ENCODE assay signal across 1 cellular context in the genomic region with DNA sequence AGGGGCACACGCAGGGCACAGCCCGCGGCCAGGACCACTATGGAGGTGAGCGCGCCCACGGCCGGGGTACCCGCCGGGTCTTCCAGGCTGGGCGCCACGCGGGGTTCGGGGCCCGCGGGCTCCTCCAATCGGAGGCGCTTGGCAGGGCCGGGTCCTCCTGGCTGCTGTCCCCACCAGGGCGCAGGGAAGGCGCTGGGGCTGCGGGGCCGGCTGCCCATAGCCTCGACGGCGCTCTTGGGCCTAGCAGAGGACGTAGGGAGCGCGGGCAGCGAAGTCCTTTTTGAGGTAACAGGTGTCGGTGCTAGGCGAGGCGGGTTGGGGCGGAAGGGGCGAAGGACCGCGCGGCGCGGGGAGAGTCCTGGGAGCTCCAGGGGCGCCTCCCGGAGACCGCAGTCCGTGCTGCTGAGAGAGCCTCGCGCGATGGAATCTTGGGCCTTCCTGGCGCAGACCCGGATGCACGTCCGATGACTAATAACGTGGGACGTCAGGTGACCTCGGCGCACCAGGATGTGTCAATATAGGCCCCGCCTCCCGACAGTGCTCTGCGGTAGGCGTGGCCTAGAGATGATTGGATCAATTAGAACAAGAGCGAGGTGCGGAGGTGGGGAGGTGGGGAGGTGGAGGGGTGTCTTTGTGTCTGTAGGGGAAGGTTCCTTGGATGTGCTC.
TF ChIP-seq lines count a peak whose summit lies in the region.

PRR23A (minus strand) TSS at position 218 of the 666 bp plus-strand sequence; CDS start at position 218, 0 bp downstream.

TF ChIP-seq in H1, 55 proteins besides CTCF, POLR2A, EP300 and RAD21:
- TF ChIP-seq FOSL1 (IDR thresholded peaks at IDR 0.05; ENCODE audit: insufficient read depth, low read depth, low read length): no peak
- no peak for TF ChIP-seq CTBP2 (IDR thresholded peaks at IDR 0.05; ENCODE audit: borderline replicate concordance, insufficient read depth, insufficient read length, low read length)
- TF ChIP-seq JUN (IDR thresholded peaks at IDR 0.05; ENCODE audit: low read depth, low read length): no peak
- no peak for TF ChIP-seq POU5F1 (IDR thresholded peaks at IDR 0.05; ENCODE audit: low read depth, low read length)
